11 cellular contexts compared by ENCODE assay signal in genomic region chr14:34475163-34475562, GRCh38.
"Had no signal": no experiment of that assay in that cellular context is flagged by ENCODE, and none has a peak within 500 bp of the region (broad histone marks: within the 10 kb centered on the region; RNA-seq: fewer than 3 reads in every experiment).

No MANE protein-coding gene starts in this region.

- H3K9me3 ChIP-seq: HAP-1 had no signal

- FAIRE-seq: H1, H54 had no signal

- H3K4me2 ChIP-seq: GM23338 had no signal

- H3K9ac ChIP-seq: GM23248 had no signal

- H3K27ac ChIP-seq: GM23248 had no signal

- H3K36me3 ChIP-seq: HAP-1 had no signal

- H3K4me3 ChIP-seq: GM23248, GM23338, HAP-1 had no signal

- ATAC-seq: GM23338, HCT116 had no signal

- H2AFZ ChIP-seq: GM23248, GM23338 had no signal

- DNase-seq: GM23248, GOT3, H7, H9, HCEC 1CT, HFFc6 had no signal
